ENCODE assay signal across 30 cellular contexts in genomic region chr14:61640158-61640833, GRCh38. TPM values are rescaled to one million over a fixed set of nuclear protein-coding genes. Genes with fewer than 3 reads are reported as not detected.
DNase-seq lines count a peak whose midpoint lies in the region; ATAC-seq, FAIRE-seq and TF ChIP-seq lines count a peak whose summit lies in the region.
"Had no signal": no experiment of that assay in that cellular context is flagged by ENCODE, and none has a peak within 500 bp of the region (broad histone marks: within the 10 kb centered on the region; RNA-seq: fewer than 3 reads in every experiment).

No MANE protein-coding gene starts in this region.

- H2AFZ ChIP-seq in GM23338: peak overlapping the region; percentile 96

- no peaks in the 10 kb centered on the region for H3K36me3 Mint-ChIP-seq in GM23338 (ENCODE audit: low read depth)
- no peaks in the 10 kb centered on the region for H3K36me3 Mint-ChIP-seq in activated T-cell treated with anti-CD3 and anti-CD28 coated beads, Interleukin-2, amount 50 U/mL, for 72 hours (ENCODE audit: insufficient read depth in 2 of 2)
- H3K36me3 Mint-ChIP-seq: CD14-positive monocyte, type B pancreatic cell had no signal

- intact Hi-C loops in right cardiac atrium (cut with DNase I): no loop called here
- intact Hi-C loops in prostate gland (cut with DNase I): no loop called here

- DNase-seq in GM23338 (ENCODE audit: low spot score): peak; percentile 18
- DNase-seq in right cardiac atrium: peak in 1 of 3 donors; percentile 41
- DNase-seq in retina: peak; percentile 52
- DNase-seq in prostate gland (ENCODE audit: low spot score): no peak
- DNase-seq in GM19239 (ENCODE audit: insufficient read length, low spot score): no peak
- no peak for DNase-seq in activated T-cell treated with anti-CD3 and anti-CD28 coated beads, Interleukin-2, amount 50 U/mL, for 72 hours
- DNase-seq: activated CD4-positive, alpha-beta T cell treated with anti-CD3 and anti-CD28 coated beads for 48 hours; activated naive CD4-positive, alpha-beta T cell treated with anti-CD3 and anti-CD28 coated beads, Interleukin-2, amount 50 U/mL, for 16 hours; cerebellar nuclear complex; hippocampal formation; lower lobe of right lung; MV-4-11; NCI-H2029; occipital lobe; PC-3; right lobe of liver; SJCRH30; stimulated activated CD4-positive, alpha-beta T cell treated with anti-CD3 and anti-CD28 coated beads, Interleukin-15, amount 100 ng/mL, for 24 hours; stimulated activated CD8-positive, alpha-beta memory T cell treated with anti-CD3 and anti-CD28 coated beads, Interleukin-4, amount 100 ng/mL, for 48 hours; T-helper 1 cell had no signal

- H3F3A ChIP-seq in GM23338 (replicated peaks; ENCODE audit: low read depth): no peaks in the 10 kb centered on the region

- H4K20me1 ChIP-seq in GM23338 (replicated peaks; ENCODE audit: insufficient read depth): no peaks in the 10 kb centered on the region

- no peaks in the 10 kb centered on the region for H3K79me2 ChIP-seq in GM23338 (replicated peaks; ENCODE audit: insufficient read depth)

- FAIRE-seq in GM19239 (lab: Jason Lieb, UNC): no peak
- FAIRE-seq: D721Med, G401.6, GM18507 had no signal

- H3K36me3 ChIP-seq in GM23338 (ENCODE audit: insufficient read depth): no peaks in the 10 kb centered on the region
- no peaks in the 10 kb centered on the region for H3K36me3 ChIP-seq in prostate gland
- H3K36me3 ChIP-seq: ascending aorta, lower lobe of right lung, right lobe of liver, SJCRH30 had no signal

- H3K27me3 ChIP-seq in GM23338 (ENCODE audit: insufficient read depth) (no peaks in the 10 kb centered on the region), right cardiac atrium (ENCODE audit: control insufficient read depth, insufficient read depth) (no peaks in the 10 kb centered on the region), prostate gland (replicated peaks; ENCODE audit: insufficient read depth) (no peaks in the 10 kb centered on the region)
- H3K27me3 ChIP-seq: ascending aorta, right lobe of liver, SJCRH30 had no signal

- no peaks in the 10 kb centered on the region for H3K9me2 ChIP-seq in GM23338 (ENCODE audit: insufficient read depth)

- H3K4me1 Mint-ChIP-seq in GM23338: peaks cover 3% of the 10 kb centered on the region; the same call in 2 of the 3 replicates
- peaks cover 51% of the 10 kb centered on the region for H3K4me1 Mint-ChIP-seq in activated T-cell treated with anti-CD3 and anti-CD28 coated beads, Interleukin-2, amount 50 U/mL, for 72 hours (ENCODE audit: low read depth)

- H3K4me3 Mint-ChIP-seq in GM23338: no peak overlapping the region
- H3K4me3 Mint-ChIP-seq in activated T-cell treated with anti-CD3 and anti-CD28 coated beads, Interleukin-2, amount 50 U/mL, for 72 hours: no peak overlapping the region
- H3K4me3 Mint-ChIP-seq: CD14-positive monocyte, type B pancreatic cell had no signal

- ATAC-seq in GM23338: peak; percentile 26; the same call in 2 of the 3 replicates
- peak; percentile 44 to 62 for ATAC-seq in right cardiac atrium
- ATAC-seq in HG03457 (IDR thresholded peaks at IDR 0.05; ENCODE audit: unreplicated experiment): no peak
- ATAC-seq in activated T-cell treated with anti-CD3 and anti-CD28 coated beads, Interleukin-2, amount 50 U/mL, for 72 hours (replicated peaks in 1 of 2): no peak
- ATAC-seq: lower lobe of right lung, PC-3, right lobe of liver had no signal

- no peak for TF ChIP-seq POLR2A in prostate gland (IDR thresholded peaks at IDR 0.05)

- H3K9me3 Mint-ChIP-seq in GM23338: no peaks in the 10 kb centered on the region
- no peaks in the 10 kb centered on the region for H3K9me3 Mint-ChIP-seq in activated T-cell treated with anti-CD3 and anti-CD28 coated beads, Interleukin-2, amount 50 U/mL, for 72 hours

- 68% methylated on average over 11 of the region's 11 CpGs for WGBS in right cardiac atrium
- 85% methylated on average over 11 of the region's 11 CpGs for WGBS in prostate gland

- no peaks in the 10 kb centered on the region for H3K27me3 Mint-ChIP-seq in GM23338 (ENCODE audit: insufficient read depth, low read depth, poor library complexity)
- no peaks in the 10 kb centered on the region for H3K27me3 Mint-ChIP-seq in activated T-cell treated with anti-CD3 and anti-CD28 coated beads, Interleukin-2, amount 50 U/mL, for 72 hours (ENCODE audit: low read depth)

- H3K27ac ChIP-seq in GM23338 (ENCODE audit: low read depth) (no peak overlapping the region), VCaP (peak overlapping the region; percentile 65), right cardiac atrium (ENCODE audit: low read length) (no peak overlapping the region), prostate gland (no peak overlapping the region)
- H3K27ac ChIP-seq: ascending aorta, epithelial cell of prostate, KMS-11, lower lobe of right lung, right lobe of liver, SJCRH30 had no signal

- no peak overlapping the region for H3K27ac Mint-ChIP-seq in GM23338
- H3K27ac Mint-ChIP-seq in activated T-cell treated with anti-CD3 and anti-CD28 coated beads, Interleukin-2, amount 50 U/mL, for 72 hours: no peak overlapping the region
- H3K27ac Mint-ChIP-seq: CD14-positive monocyte, type B pancreatic cell had no signal

- H3K4me2 ChIP-seq in GM23338: no peak overlapping the region
- H3K4me2 ChIP-seq: KMS-11 had no signal

- H3K4me3 ChIP-seq in GM23338: no peak overlapping the region
- no peak overlapping the region for H3K4me3 ChIP-seq in right cardiac atrium (ENCODE audit: low read length)
- no peak overlapping the region for H3K4me3 ChIP-seq in prostate gland
- H3K4me3 ChIP-seq: ascending aorta, lower lobe of right lung, right lobe of liver, SJCRH30 had no signal

- TF ChIP-seq CTCF in GM23338 (conservative IDR thresholded peaks at IDR 0.05; ENCODE audit: low read depth in 2 of 2) (no peak), VCaP (conservative IDR thresholded peaks at IDR 0.05) (no peak), prostate gland (IDR thresholded peaks at IDR 0.05) (no peak)

- H3K9me3 ChIP-seq in right cardiac atrium (ENCODE audit: control insufficient read depth, low read length) (no peaks in the 10 kb centered on the region), prostate gland (no peaks in the 10 kb centered on the region)
- H3K9me3 ChIP-seq: ascending aorta, lower lobe of right lung, right lobe of liver, SJCRH30 had no signal

- no peaks in the 10 kb centered on the region for H3K4me1 ChIP-seq in GM23338 (ENCODE audit: insufficient read depth)
- H3K4me1 ChIP-seq in right cardiac atrium (ENCODE audit: control insufficient read depth, insufficient read depth, low read length): no peaks in the 10 kb centered on the region
- no peaks in the 10 kb centered on the region for H3K4me1 ChIP-seq in prostate gland (replicated peaks)
- H3K4me1 ChIP-seq: lower lobe of right lung, right lobe of liver had no signal

TF ChIP-seq in GM23338, 12 proteins besides CTCF, POLR2A, EP300 and RAD21 (continues in another document):
- no peak for TF ChIP-seq REST (IDR thresholded peaks at IDR 0.05; ENCODE audit: unreplicated experiment)

RNA-seq across cellular contexts. Expression of gene HIF1A, which starts 55.0 kb away (rescaled TPM):
- 242 and 253 TPM in 2 replicates for total RNA-seq in GM23338 (2014; rRNA removed; shearing (Covaris generic))
- polyA plus RNA-seq in GM23338 (2016; fragmentation: Nextera tagmentation; extraction: Ambion mirVana) (109 and 113 TPM in 2 replicates), right cardiac atrium (25.5 TPM)
- total RNA-seq in right cardiac atrium (100 to 1,000 TPM in 1 of 4 donors, 10 to 100 TPM in 3; 52.7 to 117 (median 81.1) TPM), prostate gland (100 to 1,000 TPM in 1 of 2 donors, 10 to 100 TPM in 1; 61.7 to 101 TPM)
- total RNA-seq in activated T-cell treated with anti-CD3 and anti-CD28 coated beads, Interleukin-2, amount 50 U/mL, for 72 hours: 100 to 1,000 TPM; 283 to 343 TPM

Comparison
In these comparisons a context has a peak if more than half of its experiments do, and no peak if none do; other contexts are left out.
1. ATAC-seq: peak in GM23338 (single experiment) and right cardiac atrium (2 of 2); none in HG03457 (single experiment) and activated T-cell treated with anti-CD3 and anti-CD28 coated beads, Interleukin-2, amount 50 U/mL, for 72 hours (0 of 2).
2. DNase-seq: peak in GM23338 (single experiment) and retina (single experiment); none in prostate gland (single experiment), GM19239 (single experiment) and activated T-cell treated with anti-CD3 and anti-CD28 coated beads, Interleukin-2, amount 50 U/mL, for 72 hours (0 of 2).